In genomic region chr1:121076674-121077073, GRCh38 we compare ENCODE assay signal across 8 cellular contexts.
DNase-seq lines count a peak whose midpoint lies in the region; ATAC-seq and TF ChIP-seq lines count a peak whose summit lies in the region.
"Not testable (repeated sequence)": the region's sequence is repeated elsewhere in the genome, so short reads cannot be mapped to it uniquely, and the experiment has no call there.

No MANE protein-coding gene starts in this region.

- peak overlapping the region; percentile 98 for H3K27ac Mint-ChIP-seq in activated T-helper 2 cell treated with anti-CD3 and anti-CD28 coated beads, Interferon-gamma antibody, Interleukin-2, Interleukin-4, amounts not matched to agents 10 μg/mL and 5 μg/mL and 100 μg/mL, durations not matched to agents 14 hours and 24 hours and 36 hours

- not testable (repeated sequence) for DNase-seq in activated T-helper 2 cell treated with anti-CD3 and anti-CD28 coated beads, Interferon-gamma antibody, Interleukin-2, Interleukin-4, amounts not matched to agents 10 μg/mL and 5 μg/mL and 100 μg/mL, durations not matched to agents 14 hours and 24 hours and 36 hours (ENCODE audit: low spot score); mucosa of descending colon

- H3K27me3 Mint-ChIP-seq in activated T-helper 2 cell treated with anti-CD3 and anti-CD28 coated beads, Interferon-gamma antibody, Interleukin-2, Interleukin-4, amounts not matched to agents 10 μg/mL and 5 μg/mL and 100 μg/mL, durations not matched to agents 14 hours and 24 hours and 36 hours (ENCODE audit: low read depth): not testable (repeated sequence)

- not testable (repeated sequence) for H3K4me1 ChIP-seq in mucosa of descending colon (ENCODE audit: low read depth)

- H3K4me1 Mint-ChIP-seq in activated T-helper 2 cell treated with anti-CD3 and anti-CD28 coated beads, Interferon-gamma antibody, Interleukin-2, Interleukin-4, amounts not matched to agents 10 μg/mL and 5 μg/mL and 100 μg/mL, durations not matched to agents 14 hours and 24 hours and 36 hours (ENCODE audit: low read depth): peaks cover 26% of the 10 kb centered on the region

- not testable (repeated sequence) for H3K4me3 ChIP-seq in mucosa of descending colon

- H3K4me3 Mint-ChIP-seq in activated T-helper 2 cell treated with anti-CD3 and anti-CD28 coated beads, Interferon-gamma antibody, Interleukin-2, Interleukin-4, amounts not matched to agents 10 μg/mL and 5 μg/mL and 100 μg/mL, durations not matched to agents 14 hours and 24 hours and 36 hours (ENCODE audit: low read depth): not testable (repeated sequence)

- intact Hi-C loops in activated T-helper 2 cell treated with anti-CD3 and anti-CD28 coated beads, Interferon-gamma antibody, Interleukin-2, Interleukin-4, amounts not matched to agents 10 μg/mL and 5 μg/mL and 100 μg/mL, durations not matched to agents 14 hours and 24 hours and 36 hours (cut with micrococcal nuclease); mucosa of descending colon (cut with DNase I, micrococcal nuclease): not testable (repeated sequence)

- ATAC-seq in GM18508 (IDR thresholded peaks at IDR 0.05; ENCODE audit: insufficient read depth, unreplicated experiment): peak; percentile 86
- peak; percentile 77 for ATAC-seq in GM19324 (IDR thresholded peaks at IDR 0.05; ENCODE audit: low FRiP score, unreplicated experiment)
- ATAC-seq in GM21528 (IDR thresholded peaks at IDR 0.05; ENCODE audit: low FRiP score, unreplicated experiment): peak; percentile 94
- ATAC-seq in HG02763 (IDR thresholded peaks at IDR 0.05; ENCODE audit: unreplicated experiment): peak; percentile 82
- ATAC-seq in HG03097 (IDR thresholded peaks at IDR 0.05; ENCODE audit: low FRiP score, unreplicated experiment): peak; percentile 83
- peak; percentile 83 for ATAC-seq in HG03558 (IDR thresholded peaks at IDR 0.05; ENCODE audit: extremely low read depth, unreplicated experiment)
- peak; percentile 37 for ATAC-seq in mucosa of descending colon

- not testable (repeated sequence) for H3K9me3 Mint-ChIP-seq in activated T-helper 2 cell treated with anti-CD3 and anti-CD28 coated beads, Interferon-gamma antibody, Interleukin-2, Interleukin-4, amounts not matched to agents 10 μg/mL and 5 μg/mL and 100 μg/mL, durations not matched to agents 14 hours and 24 hours and 36 hours

- H3K9me3 ChIP-seq in mucosa of descending colon: not testable (repeated sequence)

- not testable (repeated sequence) for H3K36me3 Mint-ChIP-seq in activated T-helper 2 cell treated with anti-CD3 and anti-CD28 coated beads, Interferon-gamma antibody, Interleukin-2, Interleukin-4, amounts not matched to agents 10 μg/mL and 5 μg/mL and 100 μg/mL, durations not matched to agents 14 hours and 24 hours and 36 hours (ENCODE audit: low read depth)

- H3K36me3 ChIP-seq in mucosa of descending colon (ENCODE audit: low read depth): not testable (repeated sequence)

- TF ChIP-seq CTCF in mucosa of descending colon (IDR thresholded peaks at IDR 0.05): not testable (repeated sequence)

Comparison
In these comparisons a context has a peak if more than half of its experiments do, and no peak if none do; other contexts are left out.
1. ATAC-seq: peak in every context shown above with its lines; median percentile 94 in GM21528; 86 in GM18508; 83 in HG03097; 83 in HG03558; 82 in HG02763; 77 in GM19324; 37 in mucosa of descending colon.